1 cellular context compared by ENCODE assay signal in the genomic region with DNA sequence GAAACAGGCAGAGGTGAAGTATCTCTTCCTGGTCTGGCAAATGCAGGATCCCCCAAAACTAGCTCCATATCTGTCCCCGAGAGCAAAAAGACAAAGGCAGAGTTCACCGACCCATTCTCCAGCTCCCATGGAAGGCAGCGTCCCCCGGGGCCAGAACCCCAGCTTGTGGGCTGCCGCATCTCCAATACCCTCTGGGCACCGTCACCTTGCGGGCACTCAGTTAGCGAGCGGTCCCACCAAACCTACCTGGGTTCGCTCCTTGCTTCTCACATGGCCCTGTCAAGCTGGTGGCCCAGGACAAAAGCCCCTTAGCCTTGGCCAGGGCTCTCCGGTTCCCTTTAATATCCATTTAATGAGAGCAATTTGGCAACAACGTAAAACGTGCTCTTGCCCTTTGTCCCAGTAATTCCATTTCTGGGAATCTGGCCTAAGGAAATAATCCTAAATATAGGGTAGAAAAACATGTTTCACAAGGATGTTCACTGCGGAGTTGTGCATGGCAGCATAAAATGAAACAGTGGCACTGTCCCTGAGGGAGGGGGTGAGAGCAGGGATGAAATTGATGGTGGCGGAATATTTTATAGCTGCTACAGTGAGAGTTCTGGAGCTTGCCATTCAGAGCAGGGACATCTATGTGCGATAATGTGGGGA.
TF ChIP-seq lines count a peak whose summit lies in the region.

No MANE protein-coding gene starts in this region.

TF ChIP-seq in A549, 52 proteins besides CTCF, POLR2A, EP300 and RAD21:
- no peak for TF ChIP-seq MYC (IDR thresholded peaks at IDR 0.05; ENCODE audit: borderline replicate concordance, low read length)
- TF ChIP-seq JUN (IDR thresholded peaks at IDR 0.05): no peak
- no peak for TF ChIP-seq FOSL2 (IDR thresholded peaks at IDR 0.05)
- TF ChIP-seq FOSL2 (CRISPR knock-in tag; IDR thresholded peaks at IDR 0.05): no peak
- no peak for TF ChIP-seq ZSCAN20 (CRISPR knock-in tag; IDR thresholded peaks at IDR 0.05)
- no peak for TF ChIP-seq JUNB (IDR thresholded peaks at IDR 0.05)
- TF ChIP-seq, protein P1, sequence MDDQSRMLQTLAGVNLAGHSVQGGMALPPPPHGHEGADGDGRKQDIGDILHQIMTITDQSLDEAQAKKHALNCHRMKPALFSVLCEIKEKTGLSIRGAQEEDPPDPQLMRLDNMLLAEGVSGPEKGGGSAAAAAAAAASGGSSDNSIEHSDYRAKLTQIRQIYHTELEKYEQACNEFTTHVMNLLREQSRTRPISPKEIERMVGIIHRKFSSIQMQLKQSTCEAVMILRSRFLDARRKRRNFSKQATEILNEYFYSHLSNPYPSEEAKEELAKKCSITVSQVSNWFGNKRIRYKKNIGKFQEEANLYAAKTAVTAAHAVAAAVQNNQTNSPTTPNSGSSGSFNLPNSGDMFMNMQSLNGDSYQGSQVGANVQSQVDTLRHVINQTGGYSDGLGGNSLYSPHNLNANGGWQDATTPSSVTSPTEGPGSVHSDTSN (IDR thresholded peaks at IDR 0.05): no peak
- no peak for TF ChIP-seq ZFP36 (IDR thresholded peaks at IDR 0.05; ENCODE audit: borderline replicate concordance, partially characterized antibody)
- no peak for TF ChIP-seq HDAC2 (IDR thresholded peaks at IDR 0.05)
- TF ChIP-seq MAZ (IDR thresholded peaks at IDR 0.05; ENCODE audit: borderline replicate concordance, low read depth, low read length): no peak
